Comparison of ENCODE assay signal across 8 cellular contexts in the genomic region with DNA sequence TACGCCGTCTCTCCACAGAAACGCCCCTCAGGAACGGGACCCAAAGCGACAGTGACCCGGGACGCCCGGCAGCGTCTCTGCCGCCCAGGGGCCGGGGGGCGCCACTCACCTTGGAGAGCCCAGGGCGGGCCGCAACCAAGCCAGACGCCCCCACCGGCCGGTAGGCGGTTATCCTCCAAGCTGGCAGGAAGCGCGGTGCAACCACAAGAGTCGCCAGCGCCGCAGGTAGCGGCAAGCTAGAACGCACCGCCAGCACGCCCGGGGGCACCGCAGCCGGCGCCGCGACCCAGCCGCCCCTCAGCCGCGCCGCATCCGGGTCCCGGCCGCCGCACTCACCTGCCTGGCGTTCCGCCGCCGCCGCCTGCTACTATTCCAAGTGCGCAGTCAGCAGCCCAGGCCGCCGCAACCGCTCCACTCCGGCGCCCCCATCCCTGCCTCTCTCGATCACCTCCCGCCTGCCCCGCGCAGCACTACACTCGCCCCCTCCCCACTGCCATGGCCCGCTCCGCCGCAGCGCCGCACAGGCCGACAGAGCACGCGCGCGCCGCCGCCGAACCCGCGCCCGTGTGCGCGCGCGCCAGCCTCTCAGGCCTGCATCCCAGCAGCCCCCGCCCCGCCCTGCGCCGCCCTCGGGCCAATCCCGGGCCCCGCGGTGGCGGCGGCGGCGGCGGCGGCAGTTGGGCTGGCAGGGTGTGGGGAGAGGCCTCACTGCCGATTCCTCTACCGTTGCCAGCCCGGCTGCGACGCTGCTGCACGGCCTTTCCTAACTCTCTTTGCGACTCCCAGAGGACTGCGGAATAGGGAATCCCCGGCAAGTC. TPM values are rescaled to one million over a fixed set of nuclear protein-coding genes. Genes with fewer than 3 reads are reported as not detected.
DNase-seq lines count a peak whose midpoint lies in the region; ATAC-seq, FAIRE-seq and TF ChIP-seq lines count a peak whose summit lies in the region.

Gene PIK3CB, minus strand, starts transcription at position 570 of the 818 bp plus-strand sequence. CDS start 75,585 bp downstream, outside the sequence.

- H3K36me3 Mint-ChIP-seq in WTC11: peaks cover 3% of the 10 kb centered on the region; the same call in 1 of the 2 replicates

- ATAC-seq in GM18861 (IDR thresholded peaks at IDR 0.05; ENCODE audit: unreplicated experiment) (peak; percentile 79), HG03097 (IDR thresholded peaks at IDR 0.05; ENCODE audit: low FRiP score, unreplicated experiment) (peak; percentile 90), WTC11 (peak; percentile 93)

- peaks cover 31% of the 10 kb centered on the region for H3K4me1 Mint-ChIP-seq in WTC11

- DNase-seq in NCI-H2196 treated with DMSO at 0.1 percent for 48 hours (lab: John Stamatoyannopoulos, UW; ENCODE audit: unreplicated experiment) (peak; percentile 94), WTC11 (ENCODE audit: low spot score) (peak; percentile 93), bronchial epithelial cell (ENCODE audit: low read depth) (peak; percentile 47), islet precursor cell (peak; percentile 96)
- peak; percentile 69 to 86 (median 72) for DNase-seq in stimulated activated CD4-positive, alpha-beta T cell treated with anti-CD3 and anti-CD28 coated beads, Interleukin-12 subunit alpha, Interleukin-12 subunit beta, amount 100 ng/mL, for 48 hours (ENCODE audit: low read depth in 2 of 3, low spot score in 1 of 3)

- no peaks in the 10 kb centered on the region for H3K27me3 ChIP-seq in ACC112 (ENCODE audit: insufficient read depth, low read length)
- H3K27me3 ChIP-seq in bronchial epithelial cell (ENCODE audit: control insufficient read depth, insufficient read depth, low read length): no peaks in the 10 kb centered on the region

- peak within 1 kb of the TSS; percentile 84 for H3K4me3 ChIP-seq in ACC112 (ENCODE audit: low read depth, low read length)
- peak within 1 kb of the TSS; percentile 79 for H3K4me3 ChIP-seq in bronchial epithelial cell (ENCODE audit: low read depth, low read length)

- no peaks in the 10 kb centered on the region for H3K9me3 Mint-ChIP-seq in WTC11

- H3K79me2 ChIP-seq in ACC112 (ENCODE audit: control insufficient read depth, insufficient read depth, low read length, unreplicated experiment): peaks cover 34% of the 10 kb centered on the region

- H3K4me3 Mint-ChIP-seq in WTC11: peak within 1 kb of the TSS; percentile 88

- no peaks in the 10 kb centered on the region for H3K36me3 ChIP-seq in ACC112 (ENCODE audit: insufficient read depth, low read length)
- H3K36me3 ChIP-seq in bronchial epithelial cell (ENCODE audit: control insufficient read depth, insufficient read depth, low read length): no peaks in the 10 kb centered on the region

- peak within 1 kb of the TSS; percentile 98 for H2AFZ ChIP-seq in ACC112 (ENCODE audit: low read length, unreplicated experiment)

- no peak for FAIRE-seq in bronchial epithelial cell (lab: Jason Lieb, UNC)

- TF ChIP-seq CTCF in WTC11 (IDR thresholded peaks at IDR 0.05): no peak
- peak; percentile 33 for TF ChIP-seq CTCF in bronchial epithelial cell (IDR thresholded peaks at IDR 0.05; ENCODE audit: insufficient read depth, low read length, severe bottlenecking)

- no peaks in the 10 kb centered on the region for H3K27me3 Mint-ChIP-seq in WTC11 (ENCODE audit: low read depth)

- H3K27ac ChIP-seq in ACC112 (ENCODE audit: low read depth, low read length): peak within 1 kb of the TSS; percentile 72

- H3K4me1 ChIP-seq in ACC112 (ENCODE audit: control insufficient read depth, insufficient read depth, low read length, unreplicated experiment): peaks cover 12% of the 10 kb centered on the region

- CTCF ChIA-PET in WTC11 (lab: Charles Lee): interaction anchor here (0.5 to 1.6 kb wide), 7 partner anchors 11 to 89 kb away, joined by 3 to 21 read pairs (median 4); no protein-coding TSS in a partner anchor

- POLR2A ChIA-PET in WTC11 (lab: Charles Lee): interaction anchor here (0.9 to 1.0 kb wide), 2 partner anchors 11 to 81 kb away, joined by 3 to 7 read pairs; no protein-coding TSS in a partner anchor

- peak within 1 kb of the TSS; percentile 99 for H3K27ac Mint-ChIP-seq in WTC11

TF ChIP-seq in WTC11, 78 proteins besides CTCF, POLR2A, EP300 and RAD21 (continues in another document):
- TF ChIP-seq, protein P1, sequence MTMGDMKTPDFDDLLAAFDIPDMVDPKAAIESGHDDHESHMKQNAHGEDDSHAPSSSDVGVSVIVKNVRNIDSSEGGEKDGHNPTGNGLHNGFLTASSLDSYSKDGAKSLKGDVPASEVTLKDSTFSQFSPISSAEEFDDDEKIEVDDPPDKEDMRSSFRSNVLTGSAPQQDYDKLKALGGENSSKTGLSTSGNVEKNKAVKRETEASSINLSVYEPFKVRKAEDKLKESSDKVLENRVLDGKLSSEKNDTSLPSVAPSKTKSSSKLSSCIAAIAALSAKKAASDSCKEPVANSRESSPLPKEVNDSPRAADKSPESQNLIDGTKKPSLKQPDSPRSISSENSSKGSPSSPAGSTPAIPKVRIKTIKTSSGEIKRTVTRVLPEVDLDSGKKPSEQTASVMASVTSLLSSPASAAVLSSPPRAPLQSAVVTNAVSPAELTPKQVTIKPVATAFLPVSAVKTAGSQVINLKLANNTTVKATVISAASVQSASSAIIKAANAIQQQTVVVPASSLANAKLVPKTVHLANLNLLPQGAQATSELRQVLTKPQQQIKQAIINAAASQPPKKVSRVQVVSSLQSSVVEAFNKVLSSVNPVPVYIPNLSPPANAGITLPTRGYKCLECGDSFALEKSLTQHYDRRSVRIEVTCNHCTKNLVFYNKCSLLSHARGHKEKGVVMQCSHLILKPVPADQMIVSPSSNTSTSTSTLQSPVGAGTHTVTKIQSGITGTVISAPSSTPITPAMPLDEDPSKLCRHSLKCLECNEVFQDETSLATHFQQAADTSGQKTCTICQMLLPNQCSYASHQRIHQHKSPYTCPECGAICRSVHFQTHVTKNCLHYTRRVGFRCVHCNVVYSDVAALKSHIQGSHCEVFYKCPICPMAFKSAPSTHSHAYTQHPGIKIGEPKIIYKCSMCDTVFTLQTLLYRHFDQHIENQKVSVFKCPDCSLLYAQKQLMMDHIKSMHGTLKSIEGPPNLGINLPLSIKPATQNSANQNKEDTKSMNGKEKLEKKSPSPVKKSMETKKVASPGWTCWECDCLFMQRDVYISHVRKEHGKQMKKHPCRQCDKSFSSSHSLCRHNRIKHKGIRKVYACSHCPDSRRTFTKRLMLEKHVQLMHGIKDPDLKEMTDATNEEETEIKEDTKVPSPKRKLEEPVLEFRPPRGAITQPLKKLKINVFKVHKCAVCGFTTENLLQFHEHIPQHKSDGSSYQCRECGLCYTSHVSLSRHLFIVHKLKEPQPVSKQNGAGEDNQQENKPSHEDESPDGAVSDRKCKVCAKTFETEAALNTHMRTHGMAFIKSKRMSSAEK (CRISPR knock-in tag; IDR thresholded peaks at IDR 0.05; ENCODE audit: borderline replicate concordance): 0 out of 2 replicates have a peak, but pooled peaks have one; percentile 44
- TF ChIP-seq, protein P2, sequence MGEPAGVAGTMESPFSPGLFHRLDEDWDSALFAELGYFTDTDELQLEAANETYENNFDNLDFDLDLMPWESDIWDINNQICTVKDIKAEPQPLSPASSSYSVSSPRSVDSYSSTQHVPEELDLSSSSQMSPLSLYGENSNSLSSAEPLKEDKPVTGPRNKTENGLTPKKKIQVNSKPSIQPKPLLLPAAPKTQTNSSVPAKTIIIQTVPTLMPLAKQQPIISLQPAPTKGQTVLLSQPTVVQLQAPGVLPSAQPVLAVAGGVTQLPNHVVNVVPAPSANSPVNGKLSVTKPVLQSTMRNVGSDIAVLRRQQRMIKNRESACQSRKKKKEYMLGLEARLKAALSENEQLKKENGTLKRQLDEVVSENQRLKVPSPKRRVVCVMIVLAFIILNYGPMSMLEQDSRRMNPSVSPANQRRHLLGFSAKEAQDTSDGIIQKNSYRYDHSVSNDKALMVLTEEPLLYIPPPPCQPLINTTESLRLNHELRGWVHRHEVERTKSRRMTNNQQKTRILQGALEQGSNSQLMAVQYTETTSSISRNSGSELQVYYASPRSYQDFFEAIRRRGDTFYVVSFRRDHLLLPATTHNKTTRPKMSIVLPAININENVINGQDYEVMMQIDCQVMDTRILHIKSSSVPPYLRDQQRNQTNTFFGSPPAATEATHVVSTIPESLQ (CRISPR knock-in tag; IDR thresholded peaks at IDR 0.05): no peak
- TF ChIP-seq, protein P3, sequence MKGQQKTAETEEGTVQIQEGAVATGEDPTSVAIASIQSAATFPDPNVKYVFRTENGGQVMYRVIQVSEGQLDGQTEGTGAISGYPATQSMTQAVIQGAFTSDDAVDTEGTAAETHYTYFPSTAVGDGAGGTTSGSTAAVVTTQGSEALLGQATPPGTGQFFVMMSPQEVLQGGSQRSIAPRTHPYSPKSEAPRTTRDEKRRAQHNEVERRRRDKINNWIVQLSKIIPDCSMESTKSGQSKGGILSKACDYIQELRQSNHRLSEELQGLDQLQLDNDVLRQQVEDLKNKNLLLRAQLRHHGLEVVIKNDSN (CRISPR knock-in tag; IDR thresholded peaks at IDR 0.05): no peak
- TF ChIP-seq ZNF396 (CRISPR knock-in tag; IDR thresholded peaks at IDR 0.05; ENCODE audit: borderline replicate concordance) (no peak), ETV6 (CRISPR knock-in tag; IDR thresholded peaks at IDR 0.05) (no peak; the same call in 1 of the 2 replicates), PRDM15 (CRISPR knock-in tag; IDR thresholded peaks at IDR 0.05) (peak; percentile 43; the same call in 1 of the 2 replicates)

RNA-seq across cellular contexts. Expression of gene PIK3CB, which starts in this region (rescaled TPM):
- total RNA-seq in WTC11 (2021): 36.0 to 40.0 TPM (median 38.5 TPM) in 3 replicates
- total RNA-seq in bronchial epithelial cell: 11.3 and 15.0 TPM in 2 replicates

Comparison
In these comparisons a context has a peak if more than half of its experiments do, and no peak if none do; other contexts are left out.
1. Peak in every context shown above with its lines: DNase-seq, ATAC-seq, H3K4me3 ChIP-seq and H3K27ac ChIP-seq.